ENCODE assay signal across 1 cellular context in the genomic region with DNA sequence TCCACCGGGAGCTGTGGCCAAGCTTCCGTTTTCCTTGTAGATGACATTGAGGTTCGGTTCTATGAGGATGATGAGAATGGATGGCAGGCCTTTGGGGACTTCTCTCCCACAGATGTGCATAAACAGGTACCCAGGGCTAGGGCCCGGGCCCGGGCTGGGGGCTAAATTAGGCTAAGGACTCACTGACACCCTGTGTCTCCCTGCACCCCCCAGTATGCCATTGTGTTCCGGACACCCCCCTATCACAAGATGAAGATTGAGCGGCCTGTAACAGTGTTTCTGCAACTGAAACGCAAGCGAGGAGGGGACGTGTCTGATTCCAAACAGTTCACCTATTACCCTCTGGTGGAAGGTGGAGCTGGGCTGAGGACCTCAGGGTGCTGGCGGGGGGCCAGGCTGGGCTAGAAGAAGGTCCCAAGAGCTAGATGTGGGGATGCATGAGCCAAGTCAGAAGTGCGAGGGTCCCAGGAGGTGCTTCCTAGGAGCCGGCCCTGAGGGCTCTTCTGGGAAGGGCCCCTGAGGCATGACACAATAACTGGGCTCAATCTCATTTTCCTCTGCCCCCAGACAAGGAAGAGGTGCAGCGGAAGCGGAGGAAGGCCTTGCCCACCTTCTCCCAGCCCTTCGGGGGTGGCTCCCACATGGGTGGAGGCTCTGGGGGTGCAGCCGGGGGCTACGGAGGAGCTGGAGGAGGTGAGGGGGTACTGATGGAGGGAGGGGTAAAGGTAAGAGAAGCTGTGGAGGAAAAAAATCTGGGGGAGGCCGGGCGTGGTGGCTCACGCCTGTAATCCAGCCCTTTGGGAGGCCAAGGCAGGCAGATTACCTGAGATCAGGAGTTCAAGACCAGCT.
TF ChIP-seq lines count a peak whose summit lies in the region.

No MANE protein-coding gene starts in this region.

TF ChIP-seq in neural cell, 6 proteins besides CTCF, POLR2A, EP300 and RAD21 (continued from another document):
- TF ChIP-seq, protein P1, sequence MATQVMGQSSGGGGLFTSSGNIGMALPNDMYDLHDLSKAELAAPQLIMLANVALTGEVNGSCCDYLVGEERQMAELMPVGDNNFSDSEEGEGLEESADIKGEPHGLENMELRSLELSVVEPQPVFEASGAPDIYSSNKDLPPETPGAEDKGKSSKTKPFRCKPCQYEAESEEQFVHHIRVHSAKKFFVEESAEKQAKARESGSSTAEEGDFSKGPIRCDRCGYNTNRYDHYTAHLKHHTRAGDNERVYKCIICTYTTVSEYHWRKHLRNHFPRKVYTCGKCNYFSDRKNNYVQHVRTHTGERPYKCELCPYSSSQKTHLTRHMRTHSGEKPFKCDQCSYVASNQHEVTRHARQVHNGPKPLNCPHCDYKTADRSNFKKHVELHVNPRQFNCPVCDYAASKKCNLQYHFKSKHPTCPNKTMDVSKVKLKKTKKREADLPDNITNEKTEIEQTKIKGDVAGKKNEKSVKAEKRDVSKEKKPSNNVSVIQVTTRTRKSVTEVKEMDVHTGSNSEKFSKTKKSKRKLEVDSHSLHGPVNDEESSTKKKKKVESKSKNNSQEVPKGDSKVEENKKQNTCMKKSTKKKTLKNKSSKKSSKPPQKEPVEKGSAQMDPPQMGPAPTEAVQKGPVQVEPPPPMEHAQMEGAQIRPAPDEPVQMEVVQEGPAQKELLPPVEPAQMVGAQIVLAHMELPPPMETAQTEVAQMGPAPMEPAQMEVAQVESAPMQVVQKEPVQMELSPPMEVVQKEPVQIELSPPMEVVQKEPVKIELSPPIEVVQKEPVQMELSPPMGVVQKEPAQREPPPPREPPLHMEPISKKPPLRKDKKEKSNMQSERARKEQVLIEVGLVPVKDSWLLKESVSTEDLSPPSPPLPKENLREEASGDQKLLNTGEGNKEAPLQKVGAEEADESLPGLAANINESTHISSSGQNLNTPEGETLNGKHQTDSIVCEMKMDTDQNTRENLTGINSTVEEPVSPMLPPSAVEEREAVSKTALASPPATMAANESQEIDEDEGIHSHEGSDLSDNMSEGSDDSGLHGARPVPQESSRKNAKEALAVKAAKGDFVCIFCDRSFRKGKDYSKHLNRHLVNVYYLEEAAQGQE (IDR thresholded peaks at IDR 0.05; ENCODE audit: borderline replicate concordance), result no peak
- no peak for TF ChIP-seq TAF1 (IDR thresholded peaks at IDR 0.05; ENCODE audit: low read depth)
- TF ChIP-seq SMC3 (conservative IDR thresholded peaks at IDR 0.05; ENCODE audit: poor library complexity), result no peak
- no peak for TF ChIP-seq MXI1 (conservative IDR thresholded peaks at IDR 0.05; ENCODE audit: poor library complexity, severe bottlenecking)
